ENCODE assay signal across 14 cellular contexts in the genomic region with DNA sequence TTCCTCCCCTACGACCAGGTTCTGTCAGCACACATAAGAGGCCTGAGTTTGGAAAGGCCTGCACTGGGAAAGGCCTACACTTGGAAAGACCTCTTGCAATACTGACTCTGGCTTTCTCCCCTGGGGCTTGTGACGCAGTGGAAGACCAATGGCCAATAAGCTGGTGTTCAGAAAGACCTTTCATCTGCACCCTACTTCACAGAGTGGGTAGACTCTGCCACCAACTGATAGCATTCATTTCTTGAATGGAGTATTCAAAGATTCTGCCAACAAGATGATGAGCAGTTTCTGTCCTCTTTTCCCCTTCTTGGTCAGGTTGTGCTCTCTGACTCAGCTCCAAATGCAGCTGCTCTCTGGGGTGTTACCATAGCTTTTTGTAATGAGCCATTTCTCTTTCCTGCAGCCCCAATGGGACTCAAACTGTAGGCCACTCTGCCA. TPM values are rescaled to one million over a fixed set of nuclear protein-coding genes. Genes with fewer than 3 reads are reported as not detected.
DNase-seq lines count a peak whose midpoint lies in the region; ATAC-seq and TF ChIP-seq lines count a peak whose summit lies in the region.
"Had no signal": no experiment of that assay in that cellular context is flagged by ENCODE, and none has a peak within 500 bp of the region (broad histone marks: within the 10 kb centered on the region; RNA-seq: fewer than 3 reads in every experiment).

No MANE protein-coding gene starts in this region.

- peak; percentile 45 for ATAC-seq in GM21619 (IDR thresholded peaks at IDR 0.05; ENCODE audit: unreplicated experiment)
- ATAC-seq in RWPE2 (ENCODE audit: low read depth), result no peak
- peak; percentile 43 for ATAC-seq in left ventricle myocardium superior
- no peak for ATAC-seq in HG03520 (IDR thresholded peaks at IDR 0.05; ENCODE audit: unreplicated experiment)
- ATAC-seq in HG03457 (IDR thresholded peaks at IDR 0.05; ENCODE audit: unreplicated experiment), result no peak

- H3K27me3 ChIP-seq in RWPE2 (ENCODE audit: insufficient read depth, poor library complexity, severe bottlenecking), result no peaks in the 10 kb centered on the region
- H3K27me3 ChIP-seq: testis had no signal

- H3K9me3 ChIP-seq in RWPE2 (ENCODE audit: severe bottlenecking), result no peaks in the 10 kb centered on the region
- H3K9me3 ChIP-seq: testis had no signal

- H3K4me3 ChIP-seq in RWPE2 (ENCODE audit: severe bottlenecking), result no peak overlapping the region
- H3K4me3 ChIP-seq: testis had no signal

- peaks cover 25% of the 10 kb centered on the region for H3K36me3 ChIP-seq in RWPE2 (ENCODE audit: low read depth)

- intact Hi-C loops in left ventricle myocardium superior (cut with micrococcal nuclease), result no loop called here

- DNase-seq in ELR (ENCODE audit: low read depth), result peak; percentile 38
- no peak for DNase-seq in RWPE2 (ENCODE audit: low spot score)
- no peak for DNase-seq in left ventricle myocardium superior
- DNase-seq in activated naive CD4-positive, alpha-beta T cell treated with anti-CD3 and anti-CD28 coated beads, Interleukin-2, amount 50 U/mL, for 16 hours, result no peak
- DNase-seq in KG1 (lab: John Stamatoyannopoulos, UW), result no peak
- DNase-seq: central memory CD4-positive, alpha-beta T cell; foreskin melanocyte; NCI-H524; posterior cingulate gyrus; SW 1271; testis had no signal

- peak overlapping the region; percentile 54 for H3K27ac ChIP-seq in RWPE2 (ENCODE audit: poor library complexity, severe bottlenecking)
- H3K27ac ChIP-seq: testis had no signal

- no peak for TF ChIP-seq CTCF in RWPE2 (IDR thresholded peaks at IDR 0.05; ENCODE audit: poor library complexity, severe bottlenecking)

- peaks cover 4% of the 10 kb centered on the region for H3K4me1 ChIP-seq in RWPE2 (ENCODE audit: insufficient read depth, poor library complexity, severe bottlenecking)
- H3K4me1 ChIP-seq: testis had no signal

RNA-seq across cellular contexts. Expression of a gene that starts 48.8 kb away (rescaled TPM):
- 28.2 TPM for total RNA-seq in left ventricle myocardium superior

Comparison
In these comparisons a context has a peak if more than half of its experiments do, and no peak if none do; other contexts are left out.
1. ATAC-seq: peak in GM21619 (single experiment) and left ventricle myocardium superior (single experiment); none in RWPE2 (single experiment), HG03520 (single experiment) and HG03457 (single experiment).